Comparison of ENCODE assay signal across 1 cellular context in the genomic region with DNA sequence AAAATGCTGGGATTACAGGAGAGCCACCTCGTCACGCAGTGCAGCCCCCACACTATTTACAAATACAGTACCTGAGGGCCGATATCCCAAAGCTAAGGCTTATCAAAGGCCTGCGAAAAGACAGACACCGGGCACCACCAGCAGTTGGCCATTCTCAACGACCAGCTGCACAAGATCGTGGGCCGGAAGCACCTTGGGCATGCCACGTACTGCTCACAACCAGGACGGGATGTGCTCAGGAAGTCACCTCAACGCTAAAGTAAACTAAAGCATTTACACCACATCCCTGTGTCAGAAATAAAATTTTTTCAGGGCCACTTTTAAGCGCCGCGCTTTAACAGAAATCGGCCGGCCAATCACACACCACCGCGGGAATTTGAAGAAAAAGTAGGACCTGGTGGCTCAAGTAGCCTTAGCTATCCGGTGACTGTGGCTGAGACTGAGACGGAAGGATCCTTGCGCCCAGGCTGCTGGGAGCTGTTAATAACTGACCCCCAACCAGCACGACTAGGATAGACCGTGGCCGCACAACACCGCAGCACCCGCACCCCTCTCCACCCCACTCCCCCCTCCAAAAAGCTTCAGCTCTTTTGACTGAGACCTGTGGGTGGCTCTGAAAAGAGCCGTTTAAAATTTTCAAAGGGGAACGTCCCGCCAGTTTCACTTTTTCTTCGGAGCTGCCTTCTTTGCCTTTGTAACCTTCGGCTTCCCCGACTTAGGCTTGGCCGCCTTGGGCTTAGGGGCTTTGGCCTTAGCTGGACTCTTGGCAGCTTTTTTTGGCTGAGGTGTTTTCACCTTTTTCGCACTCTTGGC.
TF ChIP-seq lines count a peak whose summit lies in the region.

No MANE protein-coding gene starts in this region.

TF ChIP-seq in WTC11, 78 proteins besides CTCF, POLR2A, EP300 and RAD21 (continued from another document):
- TF ChIP-seq, protein P1, sequence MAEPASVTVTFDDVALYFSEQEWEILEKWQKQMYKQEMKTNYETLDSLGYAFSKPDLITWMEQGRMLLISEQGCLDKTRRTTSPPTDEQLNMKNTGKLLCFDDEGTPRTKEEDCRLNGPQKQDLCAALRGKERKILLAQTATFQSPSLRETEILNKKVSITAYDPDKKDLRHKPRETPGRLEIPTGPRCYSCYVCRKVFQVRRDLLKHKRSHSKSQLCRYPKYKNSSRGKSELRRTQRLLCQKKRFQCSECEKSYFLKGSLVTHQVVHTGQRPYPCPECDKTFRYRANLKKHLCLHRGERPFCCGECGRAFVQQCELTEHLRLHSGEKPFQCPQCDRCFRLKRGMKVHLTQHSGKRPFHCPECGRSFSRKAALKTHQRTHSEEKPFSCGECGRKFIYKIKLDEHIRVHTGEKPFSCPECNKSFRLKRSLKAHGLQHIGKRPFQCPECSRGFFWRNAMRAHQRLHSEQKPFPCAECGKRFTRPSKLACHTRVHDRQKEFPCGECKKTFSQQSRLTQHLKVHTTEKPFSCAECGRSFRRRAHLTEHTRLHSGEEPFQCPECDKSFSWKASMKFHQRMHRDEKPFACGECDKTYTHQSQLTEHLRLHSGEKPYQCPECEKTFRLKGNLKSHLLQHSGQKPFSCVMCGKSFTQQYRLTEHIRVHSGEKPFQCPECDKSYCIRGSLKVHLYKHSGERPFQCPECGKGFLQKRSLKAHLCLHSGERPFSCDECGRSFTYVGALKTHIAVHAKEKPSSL (CRISPR knock-in tag; conservative IDR thresholded peaks at IDR 0.05) = peak; percentile 95
- TF ChIP-seq ZNF671 (CRISPR knock-in tag; IDR thresholded peaks at IDR 0.05) = peak; percentile 96
- TF ChIP-seq JUN (CRISPR knock-in tag; IDR thresholded peaks at IDR 0.05) = no peak
- TF ChIP-seq ZNF396 (CRISPR knock-in tag; IDR thresholded peaks at IDR 0.05; ENCODE audit: borderline replicate concordance) = no peak
- TF ChIP-seq ATF2 (CRISPR knock-in tag; IDR thresholded peaks at IDR 0.05; ENCODE audit: borderline replicate concordance, low read depth) = no peak; the same call in 1 of the 2 replicates
- TF ChIP-seq ZNF423 (CRISPR knock-in tag; IDR thresholded peaks at IDR 0.05) = no peak
- peak; percentile 96 for TF ChIP-seq NFATC4 (CRISPR knock-in tag; IDR thresholded peaks at IDR 0.05)
- TF ChIP-seq EMX1 (CRISPR knock-in tag; IDR thresholded peaks at IDR 0.05) = peak; percentile 99
- peak; percentile 16; the same call in 1 of the 2 replicates for TF ChIP-seq FOXP4 (CRISPR knock-in tag; IDR thresholded peaks at IDR 0.05)
- peak; percentile 88 for TF ChIP-seq ZNF416 (CRISPR knock-in tag; IDR thresholded peaks at IDR 0.05)
- no peak for TF ChIP-seq FOXJ3 (CRISPR knock-in tag; IDR thresholded peaks at IDR 0.05; ENCODE audit: borderline replicate concordance)
- no peak for TF ChIP-seq IRF2 (CRISPR knock-in tag; IDR thresholded peaks at IDR 0.05; ENCODE audit: borderline replicate concordance, low read depth)
- TF ChIP-seq ERG (CRISPR knock-in tag; IDR thresholded peaks at IDR 0.05) = peak; percentile 97; the same call in 1 of the 2 replicates
